In genomic region chr16:46711106-46711769, GRCh38 we compare ENCODE assay signal across 2 cellular contexts.
A peak's percentile ranks its signal among the peaks of the same experiment; 100 is the strongest.
TF ChIP-seq lines count a peak whose summit lies in the region.

No MANE protein-coding gene starts in this region.

TF ChIP-seq in H1, 55 proteins besides CTCF, POLR2A, EP300 and RAD21:
- no peak for TF ChIP-seq SP1 (IDR thresholded peaks at IDR 0.05; ENCODE audit: low read depth, low read length)
- TF ChIP-seq CEBPB (IDR thresholded peaks at IDR 0.05; ENCODE audit: low read depth, low read length) = no peak
- no peak for TF ChIP-seq JUN (IDR thresholded peaks at IDR 0.05; ENCODE audit: low read depth, low read length)
- no peak for TF ChIP-seq SP2 (IDR thresholded peaks at IDR 0.05; ENCODE audit: low read length)
- no peak for TF ChIP-seq POU5F1 (IDR thresholded peaks at IDR 0.05; ENCODE audit: low read depth, low read length)
- no peak for TF ChIP-seq NANOG (IDR thresholded peaks at IDR 0.05; ENCODE audit: insufficient read depth, low read depth, low read length, poor library complexity, severe bottlenecking)
- TF ChIP-seq SRF (IDR thresholded peaks at IDR 0.05; ENCODE audit: low read depth, low read length) = no peak
- no peak for TF ChIP-seq CBX5 (IDR thresholded peaks at IDR 0.05; ENCODE audit: low read depth, low read length)
- TF ChIP-seq SUZ12 (IDR thresholded peaks at IDR 0.05; ENCODE audit: low read length) = no peak
- no peak for TF ChIP-seq TEAD4 (IDR thresholded peaks at IDR 0.05; ENCODE audit: low read depth, low read length)
- TF ChIP-seq TAF7 (optimal IDR thresholded peaks at IDR 0.05; ENCODE audit: borderline replicate concordance, low read depth, low read length) = no peak
- TF ChIP-seq RXRA (IDR thresholded peaks at IDR 0.05; ENCODE audit: insufficient read depth, low read depth, low read length) = no peak
- no peak for TF ChIP-seq PHF8 (conservative IDR thresholded peaks at IDR 0.05; ENCODE audit: low read depth, low read length)

TF ChIP-seq in HepG2, 621 proteins besides CTCF, POLR2A, EP300 and RAD21 (continues in another document):
- TF ChIP-seq, protein P1, sequence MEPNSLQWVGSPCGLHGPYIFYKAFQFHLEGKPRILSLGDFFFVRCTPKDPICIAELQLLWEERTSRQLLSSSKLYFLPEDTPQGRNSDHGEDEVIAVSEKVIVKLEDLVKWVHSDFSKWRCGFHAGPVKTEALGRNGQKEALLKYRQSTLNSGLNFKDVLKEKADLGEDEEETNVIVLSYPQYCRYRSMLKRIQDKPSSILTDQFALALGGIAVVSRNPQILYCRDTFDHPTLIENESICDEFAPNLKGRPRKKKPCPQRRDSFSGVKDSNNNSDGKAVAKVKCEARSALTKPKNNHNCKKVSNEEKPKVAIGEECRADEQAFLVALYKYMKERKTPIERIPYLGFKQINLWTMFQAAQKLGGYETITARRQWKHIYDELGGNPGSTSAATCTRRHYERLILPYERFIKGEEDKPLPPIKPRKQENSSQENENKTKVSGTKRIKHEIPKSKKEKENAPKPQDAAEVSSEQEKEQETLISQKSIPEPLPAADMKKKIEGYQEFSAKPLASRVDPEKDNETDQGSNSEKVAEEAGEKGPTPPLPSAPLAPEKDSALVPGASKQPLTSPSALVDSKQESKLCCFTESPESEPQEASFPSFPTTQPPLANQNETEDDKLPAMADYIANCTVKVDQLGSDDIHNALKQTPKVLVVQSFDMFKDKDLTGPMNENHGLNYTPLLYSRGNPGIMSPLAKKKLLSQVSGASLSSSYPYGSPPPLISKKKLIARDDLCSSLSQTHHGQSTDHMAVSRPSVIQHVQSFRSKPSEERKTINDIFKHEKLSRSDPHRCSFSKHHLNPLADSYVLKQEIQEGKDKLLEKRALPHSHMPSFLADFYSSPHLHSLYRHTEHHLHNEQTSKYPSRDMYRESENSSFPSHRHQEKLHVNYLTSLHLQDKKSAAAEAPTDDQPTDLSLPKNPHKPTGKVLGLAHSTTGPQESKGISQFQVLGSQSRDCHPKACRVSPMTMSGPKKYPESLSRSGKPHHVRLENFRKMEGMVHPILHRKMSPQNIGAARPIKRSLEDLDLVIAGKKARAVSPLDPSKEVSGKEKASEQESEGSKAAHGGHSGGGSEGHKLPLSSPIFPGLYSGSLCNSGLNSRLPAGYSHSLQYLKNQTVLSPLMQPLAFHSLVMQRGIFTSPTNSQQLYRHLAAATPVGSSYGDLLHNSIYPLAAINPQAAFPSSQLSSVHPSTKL (CRISPR knock-in tag; IDR thresholded peaks at IDR 0.05) = 0 out of 2 replicates have a peak, but pooled peaks have one; percentile 9
- TF ChIP-seq MYPOP (CRISPR knock-in tag; IDR thresholded peaks at IDR 0.05) (no peak), ZNF10 (CRISPR knock-in tag; IDR thresholded peaks at IDR 0.05; ENCODE audit: borderline replicate concordance, low read depth) (no peak), ZNF234 (CRISPR knock-in tag; conservative IDR thresholded peaks at IDR 0.05) (no peak), ZNF770 (CRISPR knock-in tag; IDR thresholded peaks at IDR 0.05) (0 out of 2 replicates have a peak, but pooled peaks have one; percentile 34), ZNF713 (CRISPR knock-in tag; IDR thresholded peaks at IDR 0.05) (no peak), SMYD3 (CRISPR knock-in tag; IDR thresholded peaks at IDR 0.05) (no peak), ZNF501 (CRISPR knock-in tag; IDR thresholded peaks at IDR 0.05) (no peak), HIVEP1 (CRISPR knock-in tag; IDR thresholded peaks at IDR 0.05) (no peak), ZNF616 (CRISPR knock-in tag; IDR thresholded peaks at IDR 0.05; ENCODE audit: low read depth) (no peak), PHF21A (CRISPR knock-in tag; IDR thresholded peaks at IDR 0.05) (peak; percentile 38; the same call in 1 of the 2 replicates), ZNF839 (CRISPR knock-in tag; IDR thresholded peaks at IDR 0.05; ENCODE audit: borderline replicate concordance) (no peak), NAIF1 (CRISPR knock-in tag; IDR thresholded peaks at IDR 0.05; ENCODE audit: borderline replicate concordance) (no peak), TMF1 (CRISPR knock-in tag; IDR thresholded peaks at IDR 0.05; ENCODE audit: low read depth) (no peak), BRD4 (CRISPR knock-in tag; IDR thresholded peaks at IDR 0.05) (no peak), MYC (CRISPR knock-in tag; IDR thresholded peaks at IDR 0.05; ENCODE audit: borderline replicate concordance) (no peak), RFX1 (IDR thresholded peaks at IDR 0.05) (no peak), KAT2B (IDR thresholded peaks at IDR 0.05; ENCODE audit: borderline replicate concordance, low read depth, low read length) (no peak), ZNF253 (CRISPR knock-in tag; IDR thresholded peaks at IDR 0.05; ENCODE audit: borderline replicate concordance) (no peak), SAP130 (CRISPR knock-in tag; IDR thresholded peaks at IDR 0.05; ENCODE audit: low read depth) (0 out of 2 replicates have a peak, but pooled peaks have one; percentile 25), CEBPG (CRISPR knock-in tag; IDR thresholded peaks at IDR 0.05) (peak; percentile 61), GTF2F1 (IDR thresholded peaks at IDR 0.05; ENCODE audit: low read length) (no peak), ZNF431 (CRISPR knock-in tag; IDR thresholded peaks at IDR 0.05; ENCODE audit: borderline replicate concordance, low read depth) (no peak), ZNF841 (CRISPR knock-in tag; IDR thresholded peaks at IDR 0.05; ENCODE audit: borderline replicate concordance) (no peak), GATA4 (IDR thresholded peaks at IDR 0.05; ENCODE audit: borderline replicate concordance, low read depth) (no peak), TARDBP (CRISPR knock-in tag; IDR thresholded peaks at IDR 0.05) (no peak), NFE2 (CRISPR knock-in tag; IDR thresholded peaks at IDR 0.05) (no peak), NR2C2 (CRISPR knock-in tag; IDR thresholded peaks at IDR 0.05; ENCODE audit: borderline replicate concordance) (no peak), ZNF136 (CRISPR knock-in tag; IDR thresholded peaks at IDR 0.05; ENCODE audit: low read depth) (no peak), ZNF30 (CRISPR knock-in tag; IDR thresholded peaks at IDR 0.05) (no peak), CEBPB (IDR thresholded peaks at IDR 0.05; ENCODE audit: borderline replicate concordance, low read depth, low read length) (peak; percentile 85), BRCA1 (CRISPR knock-in tag; IDR thresholded peaks at IDR 0.05) (no peak), MAX (IDR thresholded peaks at IDR 0.05) (no peak), ZFP41 (CRISPR knock-in tag; IDR thresholded peaks at IDR 0.05; ENCODE audit: borderline replicate concordance) (no peak), SIX4 (CRISPR knock-in tag; IDR thresholded peaks at IDR 0.05) (no peak), ZSCAN31 (CRISPR knock-in tag; IDR thresholded peaks at IDR 0.05; ENCODE audit: low read depth) (no peak), ZZZ3 (CRISPR knock-in tag; IDR thresholded peaks at IDR 0.05; ENCODE audit: borderline replicate concordance) (no peak), ATF7 (IDR thresholded peaks at IDR 0.05) (no peak), ATF7 (CRISPR knock-in tag; IDR thresholded peaks at IDR 0.05) (no peak), NFATC3 (CRISPR knock-in tag; IDR thresholded peaks at IDR 0.05) (no peak)
- TF ChIP-seq, protein P2, sequence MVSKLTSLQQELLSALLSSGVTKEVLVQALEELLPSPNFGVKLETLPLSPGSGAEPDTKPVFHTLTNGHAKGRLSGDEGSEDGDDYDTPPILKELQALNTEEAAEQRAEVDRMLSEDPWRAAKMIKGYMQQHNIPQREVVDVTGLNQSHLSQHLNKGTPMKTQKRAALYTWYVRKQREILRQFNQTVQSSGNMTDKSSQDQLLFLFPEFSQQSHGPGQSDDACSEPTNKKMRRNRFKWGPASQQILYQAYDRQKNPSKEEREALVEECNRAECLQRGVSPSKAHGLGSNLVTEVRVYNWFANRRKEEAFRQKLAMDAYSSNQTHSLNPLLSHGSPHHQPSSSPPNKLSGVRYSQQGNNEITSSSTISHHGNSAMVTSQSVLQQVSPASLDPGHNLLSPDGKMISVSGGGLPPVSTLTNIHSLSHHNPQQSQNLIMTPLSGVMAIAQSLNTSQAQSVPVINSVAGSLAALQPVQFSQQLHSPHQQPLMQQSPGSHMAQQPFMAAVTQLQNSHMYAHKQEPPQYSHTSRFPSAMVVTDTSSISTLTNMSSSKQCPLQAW (CRISPR knock-in tag; IDR thresholded peaks at IDR 0.05) = 0 out of 2 replicates have a peak, but pooled peaks have one; percentile 17
- TF ChIP-seq, protein P3, sequence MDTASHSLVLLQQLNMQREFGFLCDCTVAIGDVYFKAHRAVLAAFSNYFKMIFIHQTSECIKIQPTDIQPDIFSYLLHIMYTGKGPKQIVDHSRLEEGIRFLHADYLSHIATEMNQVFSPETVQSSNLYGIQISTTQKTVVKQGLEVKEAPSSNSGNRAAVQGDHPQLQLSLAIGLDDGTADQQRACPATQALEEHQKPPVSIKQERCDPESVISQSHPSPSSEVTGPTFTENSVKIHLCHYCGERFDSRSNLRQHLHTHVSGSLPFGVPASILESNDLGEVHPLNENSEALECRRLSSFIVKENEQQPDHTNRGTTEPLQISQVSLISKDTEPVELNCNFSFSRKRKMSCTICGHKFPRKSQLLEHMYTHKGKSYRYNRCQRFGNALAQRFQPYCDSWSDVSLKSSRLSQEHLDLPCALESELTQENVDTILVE (CRISPR knock-in tag; IDR thresholded peaks at IDR 0.05) = no peak
- TF ChIP-seq, protein P4, sequence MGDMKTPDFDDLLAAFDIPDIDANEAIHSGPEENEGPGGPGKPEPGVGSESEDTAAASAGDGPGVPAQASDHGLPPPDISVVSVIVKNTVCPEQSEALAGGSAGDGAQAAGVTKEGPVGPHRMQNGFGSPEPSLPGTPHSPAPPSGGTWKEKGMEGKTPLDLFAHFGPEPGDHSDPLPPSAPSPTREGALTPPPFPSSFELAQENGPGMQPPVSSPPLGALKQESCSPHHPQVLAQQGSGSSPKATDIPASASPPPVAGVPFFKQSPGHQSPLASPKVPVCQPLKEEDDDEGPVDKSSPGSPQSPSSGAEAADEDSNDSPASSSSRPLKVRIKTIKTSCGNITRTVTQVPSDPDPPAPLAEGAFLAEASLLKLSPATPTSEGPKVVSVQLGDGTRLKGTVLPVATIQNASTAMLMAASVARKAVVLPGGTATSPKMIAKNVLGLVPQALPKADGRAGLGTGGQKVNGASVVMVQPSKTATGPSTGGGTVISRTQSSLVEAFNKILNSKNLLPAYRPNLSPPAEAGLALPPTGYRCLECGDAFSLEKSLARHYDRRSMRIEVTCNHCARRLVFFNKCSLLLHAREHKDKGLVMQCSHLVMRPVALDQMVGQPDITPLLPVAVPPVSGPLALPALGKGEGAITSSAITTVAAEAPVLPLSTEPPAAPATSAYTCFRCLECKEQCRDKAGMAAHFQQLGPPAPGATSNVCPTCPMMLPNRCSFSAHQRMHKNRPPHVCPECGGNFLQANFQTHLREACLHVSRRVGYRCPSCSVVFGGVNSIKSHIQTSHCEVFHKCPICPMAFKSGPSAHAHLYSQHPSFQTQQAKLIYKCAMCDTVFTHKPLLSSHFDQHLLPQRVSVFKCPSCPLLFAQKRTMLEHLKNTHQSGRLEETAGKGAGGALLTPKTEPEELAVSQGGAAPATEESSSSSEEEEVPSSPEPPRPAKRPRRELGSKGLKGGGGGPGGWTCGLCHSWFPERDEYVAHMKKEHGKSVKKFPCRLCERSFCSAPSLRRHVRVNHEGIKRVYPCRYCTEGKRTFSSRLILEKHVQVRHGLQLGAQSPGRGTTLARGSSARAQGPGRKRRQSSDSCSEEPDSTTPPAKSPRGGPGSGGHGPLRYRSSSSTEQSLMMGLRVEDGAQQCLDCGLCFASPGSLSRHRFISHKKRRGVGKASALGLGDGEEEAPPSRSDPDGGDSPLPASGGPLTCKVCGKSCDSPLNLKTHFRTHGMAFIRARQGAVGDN (CRISPR knock-in tag; IDR thresholded peaks at IDR 0.05) = no peak
- TF ChIP-seq, protein P5, sequence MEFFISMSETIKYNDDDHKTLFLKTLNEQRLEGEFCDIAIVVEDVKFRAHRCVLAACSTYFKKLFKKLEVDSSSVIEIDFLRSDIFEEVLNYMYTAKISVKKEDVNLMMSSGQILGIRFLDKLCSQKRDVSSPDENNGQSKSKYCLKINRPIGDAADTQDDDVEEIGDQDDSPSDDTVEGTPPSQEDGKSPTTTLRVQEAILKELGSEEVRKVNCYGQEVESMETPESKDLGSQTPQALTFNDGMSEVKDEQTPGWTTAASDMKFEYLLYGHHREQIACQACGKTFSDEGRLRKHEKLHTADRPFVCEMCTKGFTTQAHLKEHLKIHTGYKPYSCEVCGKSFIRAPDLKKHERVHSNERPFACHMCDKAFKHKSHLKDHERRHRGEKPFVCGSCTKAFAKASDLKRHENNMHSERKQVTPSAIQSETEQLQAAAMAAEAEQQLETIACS (CRISPR knock-in tag; IDR thresholded peaks at IDR 0.05) = no peak
